22 cellular contexts compared by ENCODE assay signal in the genomic region with DNA sequence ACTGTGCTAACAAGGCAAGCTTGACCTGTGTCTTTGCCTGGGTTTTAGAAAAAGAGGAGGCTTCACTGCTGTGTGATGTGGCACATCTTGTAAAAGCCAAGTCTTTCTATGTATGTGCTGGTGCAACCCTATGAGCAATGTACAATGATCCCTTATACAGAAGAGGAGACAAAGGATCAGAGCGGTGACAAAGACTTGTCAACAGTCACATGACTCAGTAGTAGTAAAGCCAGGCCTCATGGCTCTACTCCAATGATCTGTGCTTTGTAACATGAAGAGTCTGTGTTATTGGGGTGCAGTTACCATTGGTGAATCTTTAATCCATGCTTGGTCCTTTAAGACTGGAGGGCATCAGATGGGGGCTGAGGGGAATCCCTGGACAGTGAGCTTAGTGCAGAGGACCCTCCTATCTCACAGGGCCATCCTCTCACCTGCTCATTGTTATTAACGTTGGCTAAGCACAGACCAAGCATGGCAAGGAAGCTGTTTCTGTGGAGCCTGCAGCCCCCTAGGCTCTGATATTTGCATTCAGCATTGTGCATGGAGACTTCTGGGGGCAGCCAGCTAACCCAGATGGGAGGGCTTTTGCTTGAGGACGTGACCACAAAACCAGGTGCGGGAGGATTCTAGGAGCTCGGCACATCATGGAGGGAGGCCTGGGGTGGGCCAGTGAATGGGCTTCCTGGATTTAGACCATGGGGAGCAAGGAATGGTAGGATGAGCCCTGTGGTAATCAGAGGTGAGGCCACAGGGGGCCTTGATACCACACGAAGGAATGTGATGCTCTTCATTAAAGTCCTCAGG.
"Had no signal": no experiment of that assay in that cellular context is flagged by ENCODE, and none has a peak within 500 bp of the region (broad histone marks: within the 10 kb centered on the region; RNA-seq: fewer than 3 reads in every experiment).

No MANE protein-coding gene starts in this region.

- H3K4me1 Mint-ChIP-seq: activated B cell treated with CpG ODN at 0.5 μM for 24 hours; activated CD4-positive, alpha-beta memory T cell treated with anti-CD3 and anti-CD28 coated beads, Interleukin-2, amount 10 ng/mL, durations not matched to agents 7 days and 5 days; activated naive CD8-positive, alpha-beta T cell treated with anti-CD3 and anti-CD28 coated beads, Interleukin-2, amount 10 ng/mL, durations not matched to agents 7 days and 5 days; stimulated activated naive B cell treated with anti-CD40 and anti-IgM and Interleukin-4, amounts not matched to agents 10 μg/mL and 1 μg/mL and 100 μg/mL, for 72 hours had no signal

- H3K27me3 ChIP-seq: colonic mucosa, hepatocyte, pancreas had no signal

- H3K4me1 ChIP-seq: colonic mucosa had no signal

- H3K27ac Mint-ChIP-seq: activated B cell treated with CpG ODN at 0.5 μM for 24 hours; activated CD4-positive, alpha-beta memory T cell treated with anti-CD3 and anti-CD28 coated beads, Interleukin-2, amount 10 ng/mL, durations not matched to agents 7 days and 5 days; activated naive CD4-positive, alpha-beta T cell treated with anti-CD3 and anti-CD28 coated beads for 36 hours; activated naive CD8-positive, alpha-beta T cell treated with anti-CD3 and anti-CD28 coated beads, Interleukin-2, amount 10 ng/mL, durations not matched to agents 7 days and 5 days; activated T-cell treated with anti-CD3 and anti-CD28 coated beads, Interleukin-2, amount 50 U/mL, for 24 hours; natural killer cell treated with Interleukin-12 subunit alpha and Interleukin-12 subunit beta and Interleukin-15 and Interleukin-18, amount 100 ng/mL, for 72 hours; stimulated activated naive B cell treated with anti-CD40 and anti-IgM and Interleukin-4, amounts not matched to agents 10 μg/mL and 1 μg/mL and 100 μg/mL, for 72 hours; T-helper 1 cell treated with Interleukin-12 subunit alpha and Interleukin-12 subunit beta and Interleukin-4 antibody, amounts not matched to agents 30 μg/mL and 1 μg/mL, for 36 hours had no signal

- DNase-seq: activated B cell treated with CpG ODN at 0.5 μM for 24 hours; activated CD4-positive, alpha-beta T cell treated with anti-CD3 and anti-CD28 coated beads for 4 hours; activated naive CD4-positive, alpha-beta T cell treated with anti-CD3 and anti-CD28 coated beads for 36 hours; activated naive CD8-positive, alpha-beta T cell treated with anti-CD3 and anti-CD28 coated beads, Interleukin-2, amount 10 ng/mL, durations not matched to agents 7 days and 5 days; activated T-cell treated with anti-CD3 and anti-CD28 coated beads, Interleukin-2, amount 50 U/mL, for 24 hours; amniotic stem cell; colonic mucosa; foreskin fibroblast; left ventricle myocardium superior; small intestine; stimulated activated CD4-positive, alpha-beta T cell treated with anti-CD3 and anti-CD28 coated beads, Interleukin-2, amount 100 ng/mL, for 48 hours; stimulated activated CD8-positive, alpha-beta memory T cell treated with anti-CD3 and anti-CD28 coated beads, Interleukin-4, amount 100 ng/mL, for 48 hours; stimulated activated naive B cell treated with anti-CD40 and anti-IgM and Interleukin-4, amounts not matched to agents 10 μg/mL and 1 μg/mL and 100 μg/mL, for 72 hours; trophoblast cell had no signal

- H3K4me2 ChIP-seq: hepatocyte had no signal

- H2AFZ ChIP-seq: hepatocyte had no signal

- H3K4me3 ChIP-seq: colonic mucosa, hepatocyte, pancreas had no signal

- H3K9me3 Mint-ChIP-seq: activated CD4-positive, alpha-beta memory T cell treated with anti-CD3 and anti-CD28 coated beads, Interleukin-2, amount 10 ng/mL, durations not matched to agents 7 days and 5 days; activated naive CD4-positive, alpha-beta T cell treated with anti-CD3 and anti-CD28 coated beads for 36 hours; activated T-cell treated with anti-CD3 and anti-CD28 coated beads, Interleukin-2, amount 50 U/mL, for 24 hours; natural killer cell treated with Interleukin-12 subunit alpha and Interleukin-12 subunit beta and Interleukin-15 and Interleukin-18, amount 100 ng/mL, for 72 hours had no signal

- H3K36me3 ChIP-seq: colonic mucosa, neutrophil, pancreas had no signal

- H3K9me3 ChIP-seq: colonic mucosa, neutrophil, pancreas had no signal

- ATAC-seq: natural killer cell treated with Interleukin-12 subunit alpha and Interleukin-12 subunit beta and Interleukin-15 and Interleukin-18, amount 100 ng/mL, for 72 hours; sciatic nerve; stimulated activated naive B cell treated with anti-CD40 and anti-IgM and Interleukin-4, amounts not matched to agents 10 μg/mL and 1 μg/mL and 100 μg/mL, for 72 hours had no signal

- H3K36me3 Mint-ChIP-seq: activated naive CD8-positive, alpha-beta T cell treated with anti-CD3 and anti-CD28 coated beads, Interleukin-2, amount 10 ng/mL, durations not matched to agents 7 days and 5 days; stimulated activated naive B cell treated with anti-CD40 and anti-IgM and Interleukin-4, amounts not matched to agents 10 μg/mL and 1 μg/mL and 100 μg/mL, for 72 hours had no signal

- H3K4me3 Mint-ChIP-seq: activated B cell treated with CpG ODN at 0.5 μM for 24 hours; activated CD4-positive, alpha-beta memory T cell treated with anti-CD3 and anti-CD28 coated beads, Interleukin-2, amount 10 ng/mL, durations not matched to agents 7 days and 5 days; activated naive CD4-positive, alpha-beta T cell treated with anti-CD3 and anti-CD28 coated beads for 36 hours; activated naive CD8-positive, alpha-beta T cell treated with anti-CD3 and anti-CD28 coated beads, Interleukin-2, amount 10 ng/mL, durations not matched to agents 7 days and 5 days; activated T-cell treated with anti-CD3 and anti-CD28 coated beads, Interleukin-2, amount 50 U/mL, for 24 hours; natural killer cell treated with Interleukin-12 subunit alpha and Interleukin-12 subunit beta and Interleukin-15 and Interleukin-18, amount 100 ng/mL, for 72 hours; stimulated activated naive B cell treated with anti-CD40 and anti-IgM and Interleukin-4, amounts not matched to agents 10 μg/mL and 1 μg/mL and 100 μg/mL, for 72 hours; T-helper 1 cell treated with Interleukin-12 subunit alpha and Interleukin-12 subunit beta and Interleukin-4 antibody, amounts not matched to agents 30 μg/mL and 1 μg/mL, for 36 hours had no signal

- H3K27ac ChIP-seq: colonic mucosa, epithelial cell of prostate, hepatocyte, neutrophil, pancreas had no signal
